28 cellular contexts compared by ENCODE assay signal in genomic region chr1:26361605-26362122, GRCh38. TPM values are rescaled to one million over a fixed set of nuclear protein-coding genes. Genes with fewer than 3 reads are reported as not detected.
DNase-seq lines count a peak whose midpoint lies in the region; ATAC-seq, FAIRE-seq and TF ChIP-seq lines count a peak whose summit lies in the region.
"Had no signal": no experiment of that assay in that cellular context is flagged by ENCODE, and none has a peak within 500 bp of the region (broad histone marks: within the 10 kb centered on the region; RNA-seq: fewer than 3 reads in every experiment).

No MANE protein-coding gene starts in this region.

- intact Hi-C loops in CD8-positive, alpha-beta T cell (cut with DNase I, micrococcal nuclease): loop anchor here (2.0 to 5.0 kb wide), 3 partner anchors 31 to 77 kb away; no protein-coding TSS in a partner anchor
- intact Hi-C loops in GM12878 (cut with micrococcal nuclease; ENCODE audit: unreplicated experiment): loop anchor here (2.0 to 10.0 kb wide), 2 partner anchors 53 to 77 kb away; partner anchors contain the start of gene LIN28A

- no peaks in the 10 kb centered on the region for H3K9me3 ChIP-seq in CD8-positive, alpha-beta T cell (ENCODE audit: low read length)
- H3K9me3 ChIP-seq in GM12878 (replicated peaks; ENCODE audit: control insufficient read depth, insufficient read depth, low read length) (no peaks in the 10 kb centered on the region), osteoblast (ENCODE audit: low read depth, low read length) (no peaks in the 10 kb centered on the region)
- H3K9me3 ChIP-seq: left ventricle myocardium inferior, suprapubic skin, vagina had no signal

- H4K20me1 ChIP-seq in GM12878 (ENCODE audit: control insufficient read depth, insufficient read depth): no peaks in the 10 kb centered on the region
- no peaks in the 10 kb centered on the region for H4K20me1 ChIP-seq in osteoblast (ENCODE audit: insufficient read depth, low read length)

- H3K27me3 Mint-ChIP-seq in CD8-positive, alpha-beta T cell (ENCODE audit: low read depth): peaks cover 13% of the 10 kb centered on the region

- SMC1A ChIA-PET in GM12878 (lab: Charles Lee; ENCODE audit: uncharacterized antibody, unreplicated experiment): interaction anchor here (2.1 kb wide), 1 partner anchor 77 kb away, joined by 17 read pairs; no protein-coding TSS in a partner anchor

- no peaks in the 10 kb centered on the region for H3K79me2 ChIP-seq in GM12878 (ENCODE audit: control insufficient read depth, insufficient read depth, low read length)
- H3K79me2 ChIP-seq in osteoblast (ENCODE audit: insufficient read depth, low read length): no peaks in the 10 kb centered on the region

- no peak overlapping the region for H3K27ac Mint-ChIP-seq in CD8-positive, alpha-beta T cell
- H3K27ac Mint-ChIP-seq: activated CD4-positive, alpha-beta T cell treated with anti-CD3 and anti-CD28 coated beads for 36 hours; activated naive CD4-positive, alpha-beta T cell treated with anti-CD3 and anti-CD28 coated beads, Interleukin-2, amount 50 U/mL, for 72 hours; H9; progenitor cell of endocrine pancreas had no signal

- no peak overlapping the region for H3K27ac ChIP-seq in CD8-positive, alpha-beta T cell (ENCODE audit: low read depth, low read length)
- H3K27ac ChIP-seq in GM12878 (ENCODE audit: control insufficient read depth, insufficient read depth) (no peak overlapping the region), osteoblast (ENCODE audit: low read depth, low read length) (no peak overlapping the region)
- H3K27ac ChIP-seq: left ventricle myocardium inferior, suprapubic skin, vagina had no signal

- in situ Hi-C loops in GM12878 (cut with MboI): no loop called here

- no peak overlapping the region for H2AFZ ChIP-seq in GM12878 (ENCODE audit: control insufficient read depth, low read depth, low read length)
- no peak overlapping the region for H2AFZ ChIP-seq in osteoblast (ENCODE audit: low read length)

- H3K4me1 ChIP-seq in CD8-positive, alpha-beta T cell (ENCODE audit: insufficient read depth, low read length): peaks cover 50% of the 10 kb centered on the region
- H3K4me1 ChIP-seq in GM12878 (ENCODE audit: control insufficient read depth, insufficient read depth, low read length) (no peaks in the 10 kb centered on the region; the same call in 1 of the 2 replicates), osteoblast (ENCODE audit: insufficient read depth, low read length) (no peaks in the 10 kb centered on the region)

- no peak for TF ChIP-seq EP300 in GM12878 (IDR thresholded peaks at IDR 0.05; ENCODE audit: borderline replicate concordance in 1 of 2, control insufficient read depth in 1 of 2, low read depth in 2 of 2, low read length in 2 of 2)

- peak overlapping the region; percentile 23 for H3K4me3 Mint-ChIP-seq in CD8-positive, alpha-beta T cell

- TF ChIP-seq CTCF in CD8-positive, alpha-beta T cell (IDR thresholded peaks at IDR 0.05): no peak
- TF ChIP-seq CTCF in GM12878 (IDR thresholded peaks at IDR 0.05 in 2 of 3, conservative IDR thresholded peaks at IDR 0.05 in 1 of 3; ENCODE audit: control insufficient read depth in 2 of 3, extremely low read depth in 1 of 3, insufficient read depth in 1 of 3, low read depth in 3 of 3, low read length in 3 of 3) (no peak), osteoblast (IDR thresholded peaks at IDR 0.05; ENCODE audit: extremely low read depth, low read depth, low read length) (no peak)

- H3K9me3 Mint-ChIP-seq in CD8-positive, alpha-beta T cell: no peaks in the 10 kb centered on the region
- H3K9me3 Mint-ChIP-seq: activated naive CD4-positive, alpha-beta T cell treated with anti-CD3 and anti-CD28 coated beads, Interleukin-2, amount 50 U/mL, for 72 hours; H9 had no signal

- peaks cover 47% of the 10 kb centered on the region for H3K4me1 Mint-ChIP-seq in CD8-positive, alpha-beta T cell (ENCODE audit: low read depth)

- FAIRE-seq in GM12878 (lab: Jason Lieb, UNC): no peak
- FAIRE-seq: D721Med, frontal cortex had no signal

- 68% methylated on average over 12 of the region's 12 CpGs for WGBS in GM12878 (ENCODE audit: insufficient coverage, insufficient replicate concordance, low lambda C conversion rate, missing lambda C conversion rate)

- no peak for DNase-seq in CD8-positive, alpha-beta T cell
- DNase-seq in HT-29 (ENCODE audit: low spot score): peak; percentile 32
- no peak for DNase-seq in GM12878 (ENCODE audit: low read depth, low spot score)
- DNase-seq in osteoblast (ENCODE audit: insufficient read length, low spot score, missing footprints): peak; percentile 50
- no peak for DNase-seq in T-helper 2 cell
- no peak for DNase-seq in dermis blood vessel endothelial cell
- DNase-seq: activated CD4-positive, alpha-beta T cell treated with anti-CD3 and anti-CD28 coated beads for 36 hours; activated T-cell treated with anti-CD3 and anti-CD28 coated beads, Interleukin-2, amount 50 U/mL, for 48 hours; cerebellar nuclear complex; effector CD4-positive, alpha-beta T cell; EL; H9; hippocampal formation; left ventricle myocardium inferior; midbrain; NCI-H1048; NCI-H187 treated with DMSO at 0.1 percent for 48 hours; NCI-H2227 treated with DMSO at 0.1 percent for 48 hours; NCI-H748 treated with DMSO at 0.1 percent for 48 hours had no signal

- no peak for ATAC-seq in CD8-positive, alpha-beta T cell
- ATAC-seq in GM12878 (peak; percentile 29), HG02981 (IDR thresholded peaks at IDR 0.05; ENCODE audit: unreplicated experiment) (no peak)
- ATAC-seq: activated CD4-positive, alpha-beta T cell treated with anti-CD3 and anti-CD28 coated beads for 36 hours; activated naive CD4-positive, alpha-beta T cell treated with anti-CD3 and anti-CD28 coated beads, Interleukin-2, amount 50 U/mL, for 72 hours; esophagus mucosa had no signal

- H3K36me3 ChIP-seq in CD8-positive, alpha-beta T cell (ENCODE audit: insufficient read depth, low read length): no peaks in the 10 kb centered on the region
- no peaks in the 10 kb centered on the region for H3K36me3 ChIP-seq in GM12878 (ENCODE audit: control insufficient read depth in 2 of 2, insufficient read depth in 2 of 2, low read length in 1 of 2)
- H3K36me3 ChIP-seq in osteoblast (ENCODE audit: insufficient read depth, low read length): no peaks in the 10 kb centered on the region
- H3K36me3 ChIP-seq: left ventricle myocardium inferior, suprapubic skin, vagina had no signal

- POLR2A ChIA-PET in CD8-positive, alpha-beta T cell (lab: Charles Lee): interaction anchor here (1.0 to 2.6 kb wide), 5 partner anchors 17 to 86 kb away, joined by 3 to 9 read pairs (median 4); no protein-coding TSS in a partner anchor
- POLR2A ChIA-PET in GM12878 (lab: Charles Lee): no interaction called here

- H3K4me2 ChIP-seq in GM12878 (ENCODE audit: control insufficient read depth, insufficient read depth) (no peak overlapping the region), osteoblast (ENCODE audit: insufficient read depth, low read length) (no peak overlapping the region)

- no peak overlapping the region for H3K4me3 ChIP-seq in CD8-positive, alpha-beta T cell (ENCODE audit: low read depth, low read length)
- H3K4me3 ChIP-seq in GM12878: no peak overlapping the region
- no peak overlapping the region for H3K4me3 ChIP-seq in osteoblast (ENCODE audit: insufficient read depth, low read length)
- H3K4me3 ChIP-seq: left ventricle myocardium inferior, suprapubic skin had no signal

- no peaks in the 10 kb centered on the region for H3K27me3 ChIP-seq in CD8-positive, alpha-beta T cell (ENCODE audit: insufficient read depth, low read length)
- H3K27me3 ChIP-seq in GM12878 (replicated peaks in 1 of 2; ENCODE audit: control insufficient read depth in 2 of 2, insufficient read depth in 2 of 2, low read length in 1 of 2) (peaks cover 4 to 5% of the 10 kb centered on the region in 2 experiments; a peak in 3 of 4 replicates), osteoblast (ENCODE audit: insufficient read depth, low read length) (peaks cover 56% of the 10 kb centered on the region)

- BruUV-seq in GM12878 (replicated peaks; lab: Mats Ljungman, UMichigan): no TSS peak

- TF ChIP-seq POLR2A in GM12878 (IDR thresholded peaks at IDR 0.05; ENCODE audit: low read depth, low read length): no peak

- H3K36me3 Mint-ChIP-seq in CD8-positive, alpha-beta T cell: no peaks in the 10 kb centered on the region
- H3K36me3 Mint-ChIP-seq: activated naive CD4-positive, alpha-beta T cell treated with anti-CD3 and anti-CD28 coated beads, Interleukin-2, amount 50 U/mL, for 72 hours had no signal

- no peak overlapping the region for H3K9ac ChIP-seq in GM12878 (ENCODE audit: control insufficient read depth, insufficient read depth, low read length)

- no peak for TF ChIP-seq RAD21 in GM12878 (IDR thresholded peaks at IDR 0.05; ENCODE audit: insufficient read depth, low read depth, low read length)

- CTCF ChIA-PET in CD8-positive, alpha-beta T cell (lab: Charles Lee): interaction anchor here (0.6 to 9.2 kb wide), 13 partner anchors 11 to 191 kb away, joined by 3 to 114 read pairs (median 6); partner anchors contain the start of genes SH3BGRL3, ZNF593, ZNF593OS and ZNF683
- CTCF ChIA-PET in GM12878 (lab: Yijun Ruan, JAX): interaction anchor here (0.6 to 5.6 kb wide), 12 partner anchors 12 to 235 kb away, joined by 3 to 89 read pairs (median 3); partner anchors contain the start of gene ZNF683

- RAD21 ChIA-PET in GM12878 (lab: Charles Lee; ENCODE audit: unreplicated experiment): interaction anchor here (1.3 to 4.1 kb wide), 3 partner anchors 43 to 77 kb away, joined by 3 to 29 read pairs (median 9); partner anchors contain the start of gene CD52

RNA-seq across cellular contexts. Expression of gene CRYBG2, which starts 7.7 kb away (rescaled TPM):
- 1 to 10 TPM in 1 of 2 experiments, under 1 TPM in 1; 0.33 to 1.0 TPM for total RNA-seq in CD8-positive, alpha-beta T cell
- 32.7 and 49.4 TPM in 2 replicates for total RNA-seq in HT-29 (2014; rRNA removed; shearing (Covaris generic))
- 0.21 TPM in 1 of 2 replicates, not detected in the other for total RNA-seq in GM12878 (2013; cell fraction: nucleolus; rRNA removed)
- total RNA-seq in GM12878 (2014; rRNA removed): 0.06 TPM in 1 of 2 replicates, not detected in the other
- not detected in 2 replicates for total RNA-seq in GM12878 (2014; rRNA removed; fragmentation: Illumina TruSeq; extraction: Trizol)
- 0.03 TPM in 1 of 2 replicates, not detected in the other for total RNA-seq in GM12878 (2021)
- polyA plus RNA-seq in GM12878 (2011; ENCODE audit: low read depth): not detected
- 0.16 and 0.30 TPM in 2 replicates for polyA plus RNA-seq in GM12878 (2011; rRNA removed)
- polyA plus RNA-seq in GM12878 (2011; cell fraction: cytosol; rRNA removed): 0.21 and 0.62 TPM in 2 replicates
- 0.20 and 0.48 TPM in 2 replicates for polyA plus RNA-seq in GM12878 (2011; cell fraction: nucleus; rRNA removed)
- polyA plus RNA-seq in GM12878 (2012): 0.09 TPM in 1 of 2 replicates, not detected in the other
- polyA plus RNA-seq in GM12878 (2014; fragmentation: Illumina TruSeq; extraction: Trizol): not detected in 2 replicates
- polyA plus RNA-seq in GM12878 (2014; fragmentation: Nextera tagmentation; extraction: Ambion mirVana): not detected
- 0.04 and 0.25 TPM in 2 replicates for polyA plus RNA-seq in GM12878 (2014; rRNA removed)
- 1 to 10 TPM in 1 of 2 experiments, under 1 TPM in 1; 0.50 to 1.2 TPM for polyA plus RNA-seq in GM12878 (2016; fragmentation: Nextera tagmentation; extraction: Ambion mirVana)
- not detected in 2 replicates for polyA minus RNA-seq in GM12878 (2011; rRNA and poly(A)+ RNA removed)
- not detected in 2 replicates for polyA minus RNA-seq in GM12878 (2011; cell fraction: cytosol; rRNA and poly(A)+ RNA removed)
- not detected in 2 replicates for polyA minus RNA-seq in GM12878 (2011; cell fraction: nucleus; rRNA and poly(A)+ RNA removed)
- total RNA-seq in osteoblast: not detected in 2 replicates
- 0.70 TPM in 1 of 2 replicates, not detected in the other for total RNA-seq in dermis blood vessel endothelial cell
- total RNA-seq: left ventricle myocardium inferior had no signal

RNA-seq across cellular contexts. Expression of gene ZNF683, which starts 10.9 kb away (rescaled TPM):
- total RNA-seq in CD8-positive, alpha-beta T cell: 10 to 100 TPM in 1 of 2 experiments, 1 to 10 TPM in 1; 8.4 to 10.9 TPM
- total RNA-seq in HT-29 (2014; rRNA removed; shearing (Covaris generic)): not detected in 2 replicates
- total RNA-seq in GM12878 (2013; cell fraction: nucleolus; rRNA removed): not detected in 2 replicates
- total RNA-seq in GM12878 (2014; rRNA removed): not detected in 2 replicates
- total RNA-seq in GM12878 (2014; rRNA removed; fragmentation: Illumina TruSeq; extraction: Trizol): not detected in 2 replicates
- not detected in 2 replicates for total RNA-seq in GM12878 (2021)
- polyA plus RNA-seq in GM12878 (2011; ENCODE audit: low read depth): not detected
- not detected in 2 replicates for polyA plus RNA-seq in GM12878 (2011; rRNA removed)
- polyA plus RNA-seq in GM12878 (2011; cell fraction: cytosol; rRNA removed): not detected in 2 replicates
- polyA plus RNA-seq in GM12878 (2011; cell fraction: nucleus; rRNA removed): not detected in 2 replicates
- not detected in 2 replicates for polyA plus RNA-seq in GM12878 (2012)
- not detected in 2 replicates for polyA plus RNA-seq in GM12878 (2014; fragmentation: Illumina TruSeq; extraction: Trizol)
- not detected for polyA plus RNA-seq in GM12878 (2014; fragmentation: Nextera tagmentation; extraction: Ambion mirVana)
- not detected in 2 replicates for polyA plus RNA-seq in GM12878 (2014; rRNA removed)
- polyA plus RNA-seq in GM12878 (2016; fragmentation: Nextera tagmentation; extraction: Ambion mirVana): not detected
- not detected in 2 replicates for polyA minus RNA-seq in GM12878 (2011; rRNA and poly(A)+ RNA removed)
- not detected in 2 replicates for polyA minus RNA-seq in GM12878 (2011; cell fraction: cytosol; rRNA and poly(A)+ RNA removed)
- polyA minus RNA-seq in GM12878 (2011; cell fraction: nucleus; rRNA and poly(A)+ RNA removed): not detected in 2 replicates
- total RNA-seq in osteoblast: not detected in 2 replicates
- total RNA-seq in dermis blood vessel endothelial cell: not detected in 2 replicates
- total RNA-seq: activated CD4-positive, alpha-beta T cell treated with anti-CD3 and anti-CD28 coated beads for 36 hours; activated naive CD4-positive, alpha-beta T cell treated with anti-CD3 and anti-CD28 coated beads, Interleukin-2, amount 50 U/mL, for 72 hours; esophagus mucosa; frontal cortex; H9; left ventricle myocardium inferior; progenitor cell of endocrine pancreas; suprapubic skin; vagina had no signal
- polyA plus RNA-seq: neural cell had no signal

RNA-seq across cellular contexts. Expression of gene CD52, which starts 43.9 kb away (rescaled TPM):
- 100 to 1,000 TPM; 285 to 289 TPM for total RNA-seq in CD8-positive, alpha-beta T cell
- total RNA-seq in HT-29 (2014; rRNA removed; shearing (Covaris generic)): 1.5 and 2.1 TPM in 2 replicates
- total RNA-seq in GM12878 (2013; cell fraction: nucleolus; rRNA removed): 30.6 and 34.5 TPM in 2 replicates
- total RNA-seq in GM12878 (2014; rRNA removed) (237 and 262 TPM in 2 replicates), GM12878 (2014; rRNA removed; fragmentation: Illumina TruSeq; extraction: Trizol) (637 and 673 TPM in 2 replicates), GM12878 (2021) (291 and 301 TPM in 2 replicates), osteoblast (not detected in 2 replicates), dermis blood vessel endothelial cell (not detected in 2 replicates)
- polyA plus RNA-seq in GM12878 (2011; ENCODE audit: low read depth): 736 TPM
- polyA plus RNA-seq in GM12878 (2011; rRNA removed) (453 and 508 TPM in 2 replicates), GM12878 (2014; fragmentation: Illumina TruSeq; extraction: Trizol) (882 and 1,118 TPM in 2 replicates), GM12878 (2014; fragmentation: Nextera tagmentation; extraction: Ambion mirVana) (1,000 to 10,000 TPM; 2,664 to 2,736 TPM), GM12878 (2014; rRNA removed) (488 and 610 TPM in 2 replicates), GM12878 (2016; fragmentation: Nextera tagmentation; extraction: Ambion mirVana) (100 to 1,000 TPM; 382 to 390 TPM)
- polyA plus RNA-seq in GM12878 (2011; cell fraction: cytosol; rRNA removed): 356 and 918 TPM in 2 replicates
- 146 and 442 TPM in 2 replicates for polyA plus RNA-seq in GM12878 (2011; cell fraction: nucleus; rRNA removed)
- 451 and 734 TPM in 2 replicates for polyA plus RNA-seq in GM12878 (2012)
- polyA minus RNA-seq in GM12878 (2011; rRNA and poly(A)+ RNA removed): 113 and 183 TPM in 2 replicates
- polyA minus RNA-seq in GM12878 (2011; cell fraction: cytosol; rRNA and poly(A)+ RNA removed): 30.9 and 34.6 TPM in 2 replicates
- polyA minus RNA-seq in GM12878 (2011; cell fraction: nucleus; rRNA and poly(A)+ RNA removed): 33.2 and 36.3 TPM in 2 replicates
- total RNA-seq: frontal cortex had no signal
- polyA plus RNA-seq: neural cell had no signal

RNA-seq across cellular contexts. Expression of gene LIN28A, which starts 49.0 kb away (rescaled TPM):
- not detected for total RNA-seq in CD8-positive, alpha-beta T cell
- total RNA-seq in HT-29 (2014; rRNA removed; shearing (Covaris generic)): not detected in 2 replicates
- total RNA-seq in GM12878 (2013; cell fraction: nucleolus; rRNA removed): not detected in 2 replicates
- total RNA-seq in GM12878 (2014; rRNA removed) (not detected in 2 replicates), GM12878 (2014; rRNA removed; fragmentation: Illumina TruSeq; extraction: Trizol) (not detected in 2 replicates), GM12878 (2021) (0.58 and 0.59 TPM in 2 replicates), osteoblast (not detected in 2 replicates), dermis blood vessel endothelial cell (not detected in 2 replicates)
- not detected for polyA plus RNA-seq in GM12878 (2011; ENCODE audit: low read depth)
- polyA plus RNA-seq in GM12878 (2011; rRNA removed) (not detected in 2 replicates), GM12878 (2014; fragmentation: Illumina TruSeq; extraction: Trizol) (not detected in 2 replicates), GM12878 (2014; fragmentation: Nextera tagmentation; extraction: Ambion mirVana) (not detected), GM12878 (2014; rRNA removed) (not detected in 2 replicates), GM12878 (2016; fragmentation: Nextera tagmentation; extraction: Ambion mirVana) (under 1 TPM; 0.13 to 0.30 TPM)
- polyA plus RNA-seq in GM12878 (2011; cell fraction: cytosol; rRNA removed): 0.03 TPM in 1 of 2 replicates, not detected in the other
- 0.03 TPM in 2 replicates for polyA plus RNA-seq in GM12878 (2011; cell fraction: nucleus; rRNA removed)
- not detected in 2 replicates for polyA plus RNA-seq in GM12878 (2012)
- polyA minus RNA-seq in GM12878 (2011; rRNA and poly(A)+ RNA removed): 0.37 TPM in 1 of 2 replicates, not detected in the other
- not detected in 2 replicates for polyA minus RNA-seq in GM12878 (2011; cell fraction: cytosol; rRNA and poly(A)+ RNA removed)
- polyA minus RNA-seq in GM12878 (2011; cell fraction: nucleus; rRNA and poly(A)+ RNA removed): not detected in 2 replicates
- total RNA-seq: activated CD4-positive, alpha-beta T cell treated with anti-CD3 and anti-CD28 coated beads for 36 hours; activated naive CD4-positive, alpha-beta T cell treated with anti-CD3 and anti-CD28 coated beads, Interleukin-2, amount 50 U/mL, for 72 hours; esophagus mucosa; frontal cortex; left ventricle myocardium inferior; suprapubic skin; vagina had no signal

RNA-seq across cellular contexts. Expression of gene UBXN11, which starts 55.2 kb away (rescaled TPM):
- total RNA-seq in CD8-positive, alpha-beta T cell: 10 to 100 TPM; 28.6 to 33.8 TPM
- total RNA-seq in HT-29 (2014; rRNA removed; shearing (Covaris generic)): 22.0 and 26.8 TPM in 2 replicates
- 18.9 and 19.6 TPM in 2 replicates for total RNA-seq in GM12878 (2013; cell fraction: nucleolus; rRNA removed)
- total RNA-seq in GM12878 (2014; rRNA removed): 8.1 and 8.5 TPM in 2 replicates
- 5.7 and 6.2 TPM in 2 replicates for total RNA-seq in GM12878 (2014; rRNA removed; fragmentation: Illumina TruSeq; extraction: Trizol)
- total RNA-seq in GM12878 (2021): 16.8 and 19.3 TPM in 2 replicates
- 5.8 TPM for polyA plus RNA-seq in GM12878 (2011; ENCODE audit: low read depth)
- polyA plus RNA-seq in GM12878 (2011; rRNA removed): 7.6 and 10.8 TPM in 2 replicates
- 13.3 and 16.3 TPM in 2 replicates for polyA plus RNA-seq in GM12878 (2011; cell fraction: cytosol; rRNA removed)
- 80.9 and 89.2 TPM in 2 replicates for polyA plus RNA-seq in GM12878 (2011; cell fraction: nucleus; rRNA removed)
- polyA plus RNA-seq in GM12878 (2012): 10.6 and 12.1 TPM in 2 replicates
- polyA plus RNA-seq in GM12878 (2014; fragmentation: Illumina TruSeq; extraction: Trizol): 3.5 and 8.1 TPM in 2 replicates
- 1 to 10 TPM in 1 of 2 experiments, under 1 TPM in 1; 0.32 to 1.2 TPM for polyA plus RNA-seq in GM12878 (2014; fragmentation: Nextera tagmentation; extraction: Ambion mirVana)
- 24.3 and 26.5 TPM in 2 replicates for polyA plus RNA-seq in GM12878 (2014; rRNA removed)
- 10 to 100 TPM; 27.7 to 34.4 TPM for polyA plus RNA-seq in GM12878 (2016; fragmentation: Nextera tagmentation; extraction: Ambion mirVana)
- polyA minus RNA-seq in GM12878 (2011; rRNA and poly(A)+ RNA removed): 7.2 and 7.5 TPM in 2 replicates
- polyA minus RNA-seq in GM12878 (2011; cell fraction: cytosol; rRNA and poly(A)+ RNA removed): 3.2 and 3.9 TPM in 2 replicates
- polyA minus RNA-seq in GM12878 (2011; cell fraction: nucleus; rRNA and poly(A)+ RNA removed): 11.2 and 14.9 TPM in 2 replicates
- total RNA-seq in osteoblast: 5.8 and 6.2 TPM in 2 replicates
- total RNA-seq in dermis blood vessel endothelial cell: 2.3 and 3.6 TPM in 2 replicates

Comparison
In these comparisons a context has a peak if more than half of its experiments do, and no peak if none do; other contexts are left out.
1. DNase-seq: peak in HT-29 (single experiment) and osteoblast (single experiment); none in CD8-positive, alpha-beta T cell (0 of 7), GM12878 (single experiment), T-helper 2 cell (0 of 5) and dermis blood vessel endothelial cell (single experiment).
2. RNA of gene CRYBG2, which starts 7.7 kb away (total RNA-seq): 32.7 to 49.4 TPM in HT-29; 0.33 to 1.0 TPM in CD8-positive, alpha-beta T cell, 0.03 to 0.21 TPM in GM12878, not detected in osteoblast and 0.70 TPM in dermis blood vessel endothelial cell; every median in the first group is over 10 times any median in the second.
3. RNA of gene CD52, which starts 43.9 kb away (total RNA-seq): 30.6 to 673 TPM in GM12878 and 285 to 289 TPM in CD8-positive, alpha-beta T cell; 1.5 to 2.1 TPM in HT-29, not detected in osteoblast and not detected in dermis blood vessel endothelial cell; every median in the first group is over 10 times any median in the second.